ENCODE assay signal across 10 cellular contexts in the genomic region with DNA sequence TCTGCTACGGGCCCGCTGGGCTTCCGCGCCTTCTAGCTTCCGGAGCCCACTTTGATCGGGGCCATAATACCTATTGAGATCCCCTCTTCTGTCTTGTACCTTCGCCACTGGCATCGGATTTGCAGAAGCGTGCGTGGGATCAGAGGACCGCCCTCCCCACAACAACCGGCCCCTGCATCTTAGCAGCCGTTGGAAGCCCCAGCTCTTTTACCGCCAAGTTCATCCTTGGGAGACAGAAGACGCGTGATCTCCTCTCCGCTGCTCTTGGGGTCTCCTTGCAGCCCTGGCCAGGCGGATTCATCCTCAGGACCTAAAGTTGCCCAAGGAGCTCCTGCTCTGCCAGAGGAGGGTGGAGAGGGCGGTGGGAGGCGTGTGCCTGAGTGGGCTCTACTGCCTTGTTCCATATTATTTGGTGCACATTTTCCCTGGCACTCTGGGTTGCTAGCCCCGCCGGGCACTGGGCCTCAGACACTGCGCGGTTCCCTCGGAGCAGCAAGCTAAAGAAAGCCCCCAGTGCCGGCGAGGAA. TPM values are rescaled to one million over a fixed set of nuclear protein-coding genes. Genes with fewer than 3 reads are reported as not detected.
DNase-seq lines count a peak whose midpoint lies in the region.
"Had no signal": no experiment of that assay in that cellular context is flagged by ENCODE, and none has a peak within 500 bp of the region (broad histone marks: within the 10 kb centered on the region; RNA-seq: fewer than 3 reads in every experiment).

No MANE protein-coding gene starts in this region.

- peaks cover 20% of the 10 kb centered on the region for H3K36me3 ChIP-seq in SJSA1

- H3K4me1 ChIP-seq in SJSA1 (replicated peaks) = peaks cover 61% of the 10 kb centered on the region

- DNase-seq in D341Med (ENCODE audit: low spot score) (peak; percentile 38), SJSA1 (ENCODE audit: low read depth in 1 of 2, low spot score in 2 of 2) (peak in 1 of 2 experiments; percentile 67), glomerular visceral epithelial cell (ENCODE audit: extremely low spot score) (peak; percentile 2), posterior vena cava (ENCODE audit: low spot score) (peak; percentile 77), putamen (ENCODE audit: low spot score) (no peak), cerebellum (ENCODE audit: low spot score) (no peak)
- DNase-seq in stimulated activated CD4-positive, alpha-beta T cell treated with anti-CD3 and anti-CD28 coated beads, Interleukin-2, amount 100 ng/mL, for 24 hours = no peak
- DNase-seq in stimulated activated CD4-positive, alpha-beta T cell treated with anti-CD3 and anti-CD28 coated beads, Interleukin-12 subunit alpha, Interleukin-12 subunit beta, amount 100 ng/mL, for 4 hours = no peak
- DNase-seq: T-helper 17 cell had no signal

- peak overlapping the region; percentile 51 for H3K4me3 ChIP-seq in SJSA1

- no peak overlapping the region for H3K27ac ChIP-seq in SJSA1

- intact Hi-C loops in posterior vena cava (cut with DNase I) = no loop called here

- peaks cover 12% of the 10 kb centered on the region; the same call in 1 of the 2 replicates for H3K27me3 ChIP-seq in SJSA1 (replicated peaks)

- no peaks in the 10 kb centered on the region for H3K9me3 ChIP-seq in SJSA1 (replicated peaks)

RNA-seq across cellular contexts. Expression of gene SLIT2, which starts 1.6 kb away (rescaled TPM):
- total RNA-seq in SJSA1 (2014; rRNA removed; shearing (Covaris generic)) = 13.4 and 20.7 TPM in 2 replicates
- total RNA-seq in posterior vena cava (10 to 100 TPM; 29.6 to 55.5 TPM), cerebellum (46.4 TPM)
- total RNA-seq: G401, T-helper 17 cell had no signal

Comparison
In these comparisons a context has a peak if more than half of its experiments do, and no peak if none do; other contexts are left out.
1. DNase-seq: peak in D341Med (single experiment), glomerular visceral epithelial cell (single experiment) and posterior vena cava (single experiment); none in stimulated activated CD4-positive, alpha-beta T cell treated with anti-CD3 and anti-CD28 coated beads, Interleukin-2, amount 100 ng/mL, for 24 hours (0 of 2), putamen (single experiment), cerebellum (single experiment) and stimulated activated CD4-positive, alpha-beta T cell treated with anti-CD3 and anti-CD28 coated beads, Interleukin-12 subunit alpha, Interleukin-12 subunit beta, amount 100 ng/mL, for 4 hours (single experiment).